ENCODE assay signal across 9 cellular contexts in genomic region chr18:11324956-11325873, GRCh38.
DNase-seq lines count a peak whose midpoint lies in the region; ATAC-seq lines count a peak whose summit lies in the region.
"Had no signal": no experiment of that assay in that cellular context is flagged by ENCODE, and none has a peak within 500 bp of the region (broad histone marks: within the 10 kb centered on the region; RNA-seq: fewer than 3 reads in every experiment).

No MANE protein-coding gene starts in this region.

- no peak for DNase-seq in activated CD8-positive, alpha-beta memory T cell treated with anti-CD3 and anti-CD28 coated beads, Interleukin-2, amount 10 ng/mL, durations not matched to agents 7 days and 5 days
- no peak for DNase-seq in activated CD8-positive, alpha-beta memory T cell treated with anti-CD3 and anti-CD28 coated beads for 24 hours
- DNase-seq in SW480 (ENCODE audit: low spot score) (peak; percentile 69), UCSD-AML1 (lab: John Stamatoyannopoulos, UW; ENCODE audit: unreplicated experiment) (no peak), midbrain (lab: John Stamatoyannopoulos, UW) (no peak), HK-2 (ENCODE audit: unreplicated experiment) (no peak)
- DNase-seq in stimulated activated naive CD8-positive, alpha-beta T cell treated with anti-CD3 and anti-CD28 coated beads, Interleukin-15, Interleukin-2, amounts not matched to agents 100 U/mL and 50 U/mL, for 24 hours = peak; percentile 10

- peak; percentile 58 for ATAC-seq in activated CD8-positive, alpha-beta memory T cell treated with anti-CD3 and anti-CD28 coated beads, Interleukin-2, amount 10 ng/mL, durations not matched to agents 7 days and 5 days
- ATAC-seq in HG03060 (IDR thresholded peaks at IDR 0.05; ENCODE audit: low read depth, unreplicated experiment) = peak; percentile 77
- peak; percentile 70 for ATAC-seq in stimulated activated naive CD8-positive, alpha-beta T cell treated with anti-CD3 and anti-CD28 coated beads, Interleukin-15, Interleukin-2, amounts not matched to agents 100 U/mL and 50 U/mL, for 24 hours

- no peak overlapping the region for H3K27ac Mint-ChIP-seq in activated CD8-positive, alpha-beta memory T cell treated with anti-CD3 and anti-CD28 coated beads, Interleukin-2, amount 10 ng/mL, durations not matched to agents 7 days and 5 days
- H3K27ac Mint-ChIP-seq: memory B cell had no signal

- H3K4me1 Mint-ChIP-seq in activated CD8-positive, alpha-beta memory T cell treated with anti-CD3 and anti-CD28 coated beads, Interleukin-2, amount 10 ng/mL, durations not matched to agents 7 days and 5 days = peaks cover 7% of the 10 kb centered on the region
- H3K4me1 Mint-ChIP-seq: memory B cell had no signal

- H3K36me3 Mint-ChIP-seq in activated CD8-positive, alpha-beta memory T cell treated with anti-CD3 and anti-CD28 coated beads, Interleukin-2, amount 10 ng/mL, durations not matched to agents 7 days and 5 days = no peaks in the 10 kb centered on the region
- H3K36me3 Mint-ChIP-seq: memory B cell had no signal

- no peak overlapping the region for H3K4me3 Mint-ChIP-seq in activated CD8-positive, alpha-beta memory T cell treated with anti-CD3 and anti-CD28 coated beads, Interleukin-2, amount 10 ng/mL, durations not matched to agents 7 days and 5 days
- H3K4me3 Mint-ChIP-seq: memory B cell had no signal

- peaks cover 7% of the 10 kb centered on the region for H3K27me3 Mint-ChIP-seq in activated CD8-positive, alpha-beta memory T cell treated with anti-CD3 and anti-CD28 coated beads, Interleukin-2, amount 10 ng/mL, durations not matched to agents 7 days and 5 days
- H3K27me3 Mint-ChIP-seq: memory B cell had no signal

- CTCF ChIA-PET in activated CD8-positive, alpha-beta memory T cell treated with anti-CD3 and anti-CD28 coated beads, Interleukin-2, amount 10 ng/mL, durations not matched to agents 7 days and 5 days (lab: Charles Lee) = interaction anchor here (1.2 kb wide), 2 partner anchors 13 to 14 kb away, joined by 3 to 4 read pairs; no protein-coding TSS in a partner anchor

- no peaks in the 10 kb centered on the region for H3K9me3 Mint-ChIP-seq in activated CD8-positive, alpha-beta memory T cell treated with anti-CD3 and anti-CD28 coated beads, Interleukin-2, amount 10 ng/mL, durations not matched to agents 7 days and 5 days (ENCODE audit: low read depth)
- H3K9me3 Mint-ChIP-seq: memory B cell had no signal

Comparison
In these comparisons a context has a peak if more than half of its experiments do, and no peak if none do; other contexts are left out.
1. DNase-seq: peak in SW480 (single experiment) and stimulated activated naive CD8-positive, alpha-beta T cell treated with anti-CD3 and anti-CD28 coated beads, Interleukin-15, Interleukin-2, amounts not matched to agents 100 U/mL and 50 U/mL, for 24 hours (single experiment); none in activated CD8-positive, alpha-beta memory T cell treated with anti-CD3 and anti-CD28 coated beads, Interleukin-2, amount 10 ng/mL, durations not matched to agents 7 days and 5 days (single experiment), activated CD8-positive, alpha-beta memory T cell treated with anti-CD3 and anti-CD28 coated beads for 24 hours (single experiment), UCSD-AML1 (single experiment), midbrain (single experiment) and HK-2 (single experiment).
2. Peak in every context shown above with its lines, with median percentiles within 50 percentile points of each other: ATAC-seq.